In the genomic region with DNA sequence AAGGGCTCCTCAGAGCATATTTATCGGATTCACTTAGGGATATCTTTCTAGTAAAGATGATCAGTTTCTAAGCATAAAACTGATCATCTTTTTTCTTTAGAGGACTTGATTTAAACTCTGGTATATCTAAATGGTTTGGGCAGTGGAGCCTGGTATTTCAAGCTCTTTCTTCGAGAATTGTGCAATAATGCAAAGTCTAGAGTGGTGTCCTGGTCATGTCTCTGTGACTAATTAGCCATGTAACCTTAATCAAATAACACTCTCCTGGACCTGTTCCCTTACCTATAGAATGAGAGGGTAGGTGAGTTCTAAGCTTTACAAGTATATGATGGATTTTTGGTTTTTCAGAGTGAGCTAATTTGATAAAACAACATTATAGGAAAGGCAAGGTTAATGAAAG, we compare ENCODE assay signal across 1 cellular context.
A peak's percentile ranks its signal among the peaks of the same experiment; 100 is the strongest.
TF ChIP-seq lines count a peak whose summit lies in the region.

No MANE protein-coding gene starts in this region.

TF ChIP-seq in HepG2, 621 proteins besides CTCF, POLR2A, EP300 and RAD21 (continued from another document):
- TF ChIP-seq HDAC2 (CRISPR knock-in tag; IDR thresholded peaks at IDR 0.05) (no peak), KDM5B (CRISPR knock-in tag; IDR thresholded peaks at IDR 0.05; ENCODE audit: borderline replicate concordance) (no peak), ZNF263 (CRISPR knock-in tag; IDR thresholded peaks at IDR 0.05) (no peak)
- TF ChIP-seq, protein P1, sequence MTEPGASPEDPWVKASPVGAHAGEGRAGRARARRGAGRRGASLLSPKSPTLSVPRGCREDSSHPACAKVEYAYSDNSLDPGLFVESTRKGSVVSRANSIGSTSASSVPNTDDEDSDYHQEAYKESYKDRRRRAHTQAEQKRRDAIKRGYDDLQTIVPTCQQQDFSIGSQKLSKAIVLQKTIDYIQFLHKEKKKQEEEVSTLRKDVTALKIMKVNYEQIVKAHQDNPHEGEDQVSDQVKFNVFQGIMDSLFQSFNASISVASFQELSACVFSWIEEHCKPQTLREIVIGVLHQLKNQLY (CRISPR knock-in tag; IDR thresholded peaks at IDR 0.05) = 0 out of 2 replicates have a peak, but pooled peaks have one; percentile 33
- TF ChIP-seq, protein P2, sequence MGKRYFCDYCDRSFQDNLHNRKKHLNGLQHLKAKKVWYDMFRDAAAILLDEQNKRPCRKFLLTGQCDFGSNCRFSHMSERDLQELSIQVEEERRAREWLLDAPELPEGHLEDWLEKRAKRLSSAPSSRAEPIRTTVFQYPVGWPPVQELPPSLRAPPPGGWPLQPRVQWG (CRISPR knock-in tag; IDR thresholded peaks at IDR 0.05; ENCODE audit: borderline replicate concordance, low read depth) = no peak
- TF ChIP-seq, protein P3, sequence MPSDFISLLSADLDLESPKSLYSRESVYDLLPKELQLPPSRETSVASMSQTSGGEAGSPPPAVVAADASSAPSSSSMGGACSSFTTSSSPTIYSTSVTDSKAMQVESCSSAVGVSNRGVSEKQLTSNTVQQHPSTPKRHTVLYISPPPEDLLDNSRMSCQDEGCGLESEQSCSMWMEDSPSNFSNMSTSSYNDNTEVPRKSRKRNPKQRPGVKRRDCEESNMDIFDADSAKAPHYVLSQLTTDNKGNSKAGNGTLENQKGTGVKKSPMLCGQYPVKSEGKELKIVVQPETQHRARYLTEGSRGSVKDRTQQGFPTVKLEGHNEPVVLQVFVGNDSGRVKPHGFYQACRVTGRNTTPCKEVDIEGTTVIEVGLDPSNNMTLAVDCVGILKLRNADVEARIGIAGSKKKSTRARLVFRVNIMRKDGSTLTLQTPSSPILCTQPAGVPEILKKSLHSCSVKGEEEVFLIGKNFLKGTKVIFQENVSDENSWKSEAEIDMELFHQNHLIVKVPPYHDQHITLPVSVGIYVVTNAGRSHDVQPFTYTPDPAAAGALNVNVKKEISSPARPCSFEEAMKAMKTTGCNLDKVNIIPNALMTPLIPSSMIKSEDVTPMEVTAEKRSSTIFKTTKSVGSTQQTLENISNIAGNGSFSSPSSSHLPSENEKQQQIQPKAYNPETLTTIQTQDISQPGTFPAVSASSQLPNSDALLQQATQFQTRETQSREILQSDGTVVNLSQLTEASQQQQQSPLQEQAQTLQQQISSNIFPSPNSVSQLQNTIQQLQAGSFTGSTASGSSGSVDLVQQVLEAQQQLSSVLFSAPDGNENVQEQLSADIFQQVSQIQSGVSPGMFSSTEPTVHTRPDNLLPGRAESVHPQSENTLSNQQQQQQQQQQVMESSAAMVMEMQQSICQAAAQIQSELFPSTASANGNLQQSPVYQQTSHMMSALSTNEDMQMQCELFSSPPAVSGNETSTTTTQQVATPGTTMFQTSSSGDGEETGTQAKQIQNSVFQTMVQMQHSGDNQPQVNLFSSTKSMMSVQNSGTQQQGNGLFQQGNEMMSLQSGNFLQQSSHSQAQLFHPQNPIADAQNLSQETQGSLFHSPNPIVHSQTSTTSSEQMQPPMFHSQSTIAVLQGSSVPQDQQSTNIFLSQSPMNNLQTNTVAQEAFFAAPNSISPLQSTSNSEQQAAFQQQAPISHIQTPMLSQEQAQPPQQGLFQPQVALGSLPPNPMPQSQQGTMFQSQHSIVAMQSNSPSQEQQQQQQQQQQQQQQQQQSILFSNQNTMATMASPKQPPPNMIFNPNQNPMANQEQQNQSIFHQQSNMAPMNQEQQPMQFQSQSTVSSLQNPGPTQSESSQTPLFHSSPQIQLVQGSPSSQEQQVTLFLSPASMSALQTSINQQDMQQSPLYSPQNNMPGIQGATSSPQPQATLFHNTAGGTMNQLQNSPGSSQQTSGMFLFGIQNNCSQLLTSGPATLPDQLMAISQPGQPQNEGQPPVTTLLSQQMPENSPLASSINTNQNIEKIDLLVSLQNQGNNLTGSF (CRISPR knock-in tag; IDR thresholded peaks at IDR 0.05) = no peak
TF ChIP-seq in HepG2: peak in this region for 32.
